In genomic region chr6:111990214-111990613, GRCh38 we compare ENCODE assay signal across 17 cellular contexts.
A peak's percentile ranks its signal among the peaks of the same experiment; 100 is the strongest.
DNase-seq lines count a peak whose midpoint lies in the region; ATAC-seq and TF ChIP-seq lines count a peak whose summit lies in the region.
"Had no signal": no experiment of that assay in that cellular context is flagged by ENCODE, and none has a peak within 500 bp of the region (broad histone marks: within the 10 kb centered on the region; RNA-seq: fewer than 3 reads in every experiment).

No MANE protein-coding gene starts in this region.

- H3K9me3 Mint-ChIP-seq in activated T-cell treated with anti-CD3 and anti-CD28 coated beads, Interleukin-2, amount 50 U/mL, for 24 hours = no peaks in the 10 kb centered on the region
- peaks cover 11% of the 10 kb centered on the region for H3K9me3 Mint-ChIP-seq in activated CD8-positive, alpha-beta T cell treated with anti-CD3 and anti-CD28 coated beads for 36 hours
- H3K9me3 Mint-ChIP-seq in stimulated activated naive CD8-positive, alpha-beta T cell treated with anti-CD3 and anti-CD28 coated beads, Interleukin-15, Interleukin-2, amounts not matched to agents 100 ng/mL and 50 ng/mL, for 24 hours = peaks cover 8% of the 10 kb centered on the region

- no peaks in the 10 kb centered on the region for H3K9me3 ChIP-seq in adrenal gland (replicated peaks in 1 of 3)
- H3K9me3 ChIP-seq: mucosa of descending colon, transverse colon had no signal

- H3K36me3 Mint-ChIP-seq in activated T-cell treated with anti-CD3 and anti-CD28 coated beads, Interleukin-2, amount 50 U/mL, for 24 hours (ENCODE audit: low read depth) = peaks cover 2% of the 10 kb centered on the region
- H3K36me3 Mint-ChIP-seq in activated CD8-positive, alpha-beta T cell treated with anti-CD3 and anti-CD28 coated beads for 36 hours (ENCODE audit: low read depth) = peaks cover 6% of the 10 kb centered on the region
- peaks cover 3% of the 10 kb centered on the region for H3K36me3 Mint-ChIP-seq in stimulated activated naive CD8-positive, alpha-beta T cell treated with anti-CD3 and anti-CD28 coated beads, Interleukin-15, Interleukin-2, amounts not matched to agents 100 ng/mL and 50 ng/mL, for 24 hours (ENCODE audit: low read depth)

- intact Hi-C loops in activated CD8-positive, alpha-beta T cell treated with anti-CD3 and anti-CD28 coated beads for 36 hours (cut with micrococcal nuclease) = loop anchor here (5.0 kb wide), 2 partner anchors 52 to 188 kb away; no protein-coding TSS in a partner anchor
- intact Hi-C loops in adrenal gland (cut with DNase I) = no loop called here

- H3K27ac Mint-ChIP-seq in activated T-cell treated with anti-CD3 and anti-CD28 coated beads, Interleukin-2, amount 50 U/mL, for 24 hours = peak overlapping the region; percentile 87
- H3K27ac Mint-ChIP-seq in activated CD8-positive, alpha-beta T cell treated with anti-CD3 and anti-CD28 coated beads for 36 hours = peak overlapping the region; percentile 96
- H3K27ac Mint-ChIP-seq in stimulated activated naive CD8-positive, alpha-beta T cell treated with anti-CD3 and anti-CD28 coated beads, Interleukin-15, Interleukin-2, amounts not matched to agents 100 ng/mL and 50 ng/mL, for 24 hours = peak overlapping the region; percentile 88
- H3K27ac Mint-ChIP-seq: GM23338 had no signal

- TF ChIP-seq POLR2A in adrenal gland (IDR thresholded peaks at IDR 0.05) = no peak

- H3K27me3 ChIP-seq in adrenal gland = no peaks in the 10 kb centered on the region
- H3K27me3 ChIP-seq: transverse colon had no signal

- WGBS in adrenal gland, 4 donors = 64 to 82% (median 71%) methylated on average over 2 of the region's 2 CpGs

- H3K27me3 Mint-ChIP-seq in activated T-cell treated with anti-CD3 and anti-CD28 coated beads, Interleukin-2, amount 50 U/mL, for 24 hours = no peaks in the 10 kb centered on the region
- no peaks in the 10 kb centered on the region for H3K27me3 Mint-ChIP-seq in activated CD8-positive, alpha-beta T cell treated with anti-CD3 and anti-CD28 coated beads for 36 hours
- no peaks in the 10 kb centered on the region for H3K27me3 Mint-ChIP-seq in stimulated activated naive CD8-positive, alpha-beta T cell treated with anti-CD3 and anti-CD28 coated beads, Interleukin-15, Interleukin-2, amounts not matched to agents 100 ng/mL and 50 ng/mL, for 24 hours

- POLR2A ChIA-PET in activated CD8-positive, alpha-beta T cell treated with anti-CD3 and anti-CD28 coated beads for 36 hours (lab: Charles Lee) = interaction anchor here (0.7 to 2.3 kb wide), 14 partner anchors 9 to 227 kb away, joined by 3 to 9 read pairs (median 4); no protein-coding TSS in a partner anchor

- CTCF ChIA-PET in activated CD8-positive, alpha-beta T cell treated with anti-CD3 and anti-CD28 coated beads for 36 hours (lab: Charles Lee) = interaction anchor here (1.1 to 1.5 kb wide), 7 partner anchors 13 to 280 kb away, joined by 3 to 7 read pairs (median 4); partner anchors contain the start of gene FYN

- H3K4me3 ChIP-seq in adrenal gland = no peak overlapping the region
- H3K4me3 ChIP-seq: cardiac muscle cell, GM23338, mucosa of descending colon, transverse colon had no signal

- H3K4me1 ChIP-seq in adrenal gland (replicated peaks in 1 of 2) = no peaks in the 10 kb centered on the region
- H3K4me1 ChIP-seq: transverse colon had no signal

- no peaks in the 10 kb centered on the region for H3K36me3 ChIP-seq in adrenal gland (replicated peaks in 1 of 2)
- H3K36me3 ChIP-seq: cardiac muscle cell, transverse colon, WERI-Rb-1 had no signal

- DNase-seq in activated T-cell treated with anti-CD3 and anti-CD28 coated beads, Interleukin-2, amount 50 U/mL, for 24 hours = no peak
- DNase-seq in activated T-cell treated with anti-CD3 and anti-CD28 coated beads for 4 hours (no peak), NCI-H446 treated with DMSO at 0.1 percent for 48 hours (lab: John Stamatoyannopoulos, UW) (no peak), adrenal gland (no peak)
- peak; percentile 46 for DNase-seq in activated CD8-positive, alpha-beta T cell treated with anti-CD3 and anti-CD28 coated beads for 36 hours
- DNase-seq: activated effector memory CD4-positive, alpha-beta T cell treated with anti-CD3 and anti-CD28 coated beads, Interleukin-2, amount 50 U/mL, for 16 hours; mucosa of descending colon; NCI-H2171 treated with DMSO at 0.1 percent for 48 hours; stimulated activated CD4-positive, alpha-beta T cell treated with anti-CD3 and anti-CD28 coated beads, Interleukin-12 subunit alpha, Interleukin-12 subunit beta, amount 100 ng/mL, for 4 hours; transverse colon; WERI-Rb-1 had no signal

- peaks cover 94% of the 10 kb centered on the region for H3K4me1 Mint-ChIP-seq in activated T-cell treated with anti-CD3 and anti-CD28 coated beads, Interleukin-2, amount 50 U/mL, for 24 hours (ENCODE audit: low read depth)
- H3K4me1 Mint-ChIP-seq in activated CD8-positive, alpha-beta T cell treated with anti-CD3 and anti-CD28 coated beads for 36 hours (ENCODE audit: low read depth) = peaks cover 92% of the 10 kb centered on the region
- H3K4me1 Mint-ChIP-seq in stimulated activated naive CD8-positive, alpha-beta T cell treated with anti-CD3 and anti-CD28 coated beads, Interleukin-15, Interleukin-2, amounts not matched to agents 100 ng/mL and 50 ng/mL, for 24 hours (ENCODE audit: low read depth) = peaks cover 88% of the 10 kb centered on the region

- peak overlapping the region; percentile 9 for H3K4me3 Mint-ChIP-seq in activated T-cell treated with anti-CD3 and anti-CD28 coated beads, Interleukin-2, amount 50 U/mL, for 24 hours
- H3K4me3 Mint-ChIP-seq in activated CD8-positive, alpha-beta T cell treated with anti-CD3 and anti-CD28 coated beads for 36 hours = peak overlapping the region; percentile 51
- peak overlapping the region; percentile 40 for H3K4me3 Mint-ChIP-seq in stimulated activated naive CD8-positive, alpha-beta T cell treated with anti-CD3 and anti-CD28 coated beads, Interleukin-15, Interleukin-2, amounts not matched to agents 100 ng/mL and 50 ng/mL, for 24 hours
- H3K4me3 Mint-ChIP-seq: GM23338 had no signal

- no peak for TF ChIP-seq CTCF in activated CD8-positive, alpha-beta T cell treated with anti-CD3 and anti-CD28 coated beads for 36 hours (IDR thresholded peaks at IDR 0.05)
- no peak for TF ChIP-seq CTCF in adrenal gland (IDR thresholded peaks at IDR 0.05)

- ATAC-seq in HG02798 (IDR thresholded peaks at IDR 0.05; ENCODE audit: poor library complexity, unreplicated experiment) (peak; percentile 52), GM19328 (IDR thresholded peaks at IDR 0.05; ENCODE audit: unreplicated experiment) (no peak)
- ATAC-seq in activated CD8-positive, alpha-beta T cell treated with anti-CD3 and anti-CD28 coated beads for 36 hours = peak; percentile 56
- ATAC-seq: GM23338, SK-N-SH treated with all-trans-retinoic acid at 6 μM for 48 hours had no signal

- H3K27ac ChIP-seq in adrenal gland = no peak overlapping the region
- H3K27ac ChIP-seq: cardiac muscle cell, transverse colon, WERI-Rb-1 had no signal
